19 cellular contexts compared by ENCODE assay signal in the genomic region with DNA sequence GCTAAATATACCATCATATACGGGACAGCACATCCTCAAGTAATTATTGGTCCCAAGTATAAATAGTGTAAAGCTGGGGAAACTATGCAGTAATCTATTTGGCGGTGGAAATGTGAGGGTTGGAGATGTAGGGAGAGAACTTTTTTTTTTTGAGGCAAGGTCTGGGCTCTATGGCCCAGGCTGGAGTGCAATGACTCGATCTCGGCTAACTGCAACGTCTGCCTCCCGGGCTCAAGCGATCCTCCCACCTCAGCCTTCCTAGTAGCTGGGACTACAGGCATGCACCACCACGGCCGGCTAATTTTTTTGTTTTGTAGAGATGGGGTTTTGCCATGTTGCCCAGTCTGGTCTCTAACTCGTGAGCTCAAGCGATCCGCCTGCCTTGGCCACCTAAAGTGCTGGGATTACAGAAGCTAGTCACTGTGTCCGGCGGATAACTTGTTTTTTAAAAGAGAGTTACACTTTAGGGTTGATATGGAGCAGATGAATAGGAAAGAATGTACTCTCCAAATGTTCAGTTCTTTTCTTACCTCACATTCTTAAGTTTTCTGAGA. TPM values are rescaled to one million over a fixed set of nuclear protein-coding genes. Genes with fewer than 3 reads are reported as not detected.
DNase-seq lines count a peak whose midpoint lies in the region; ATAC-seq and TF ChIP-seq lines count a peak whose summit lies in the region.
"Had no signal": no experiment of that assay in that cellular context is flagged by ENCODE, and none has a peak within 500 bp of the region (broad histone marks: within the 10 kb centered on the region; RNA-seq: fewer than 3 reads in every experiment).

No MANE protein-coding gene starts in this region.

- DNase-seq in CD4-positive, alpha-beta memory T cell = no peak
- DNase-seq in HFFc6 (no peak), naive B cell (no peak), NCI-H748 (lab: John Stamatoyannopoulos, UW; ENCODE audit: unreplicated experiment) (no peak), NCI-H1694 treated with DMSO at 0.1 percent for 48 hours (lab: John Stamatoyannopoulos, UW) (no peak)
- DNase-seq: body of pancreas, foreskin melanocyte, KBM-7, lower lobe of right lung, NCI-H1436 treated with DMSO at 0.1 percent for 48 hours, NCI-H748 treated with DMSO at 0.1 percent for 48 hours, occipital lobe, SHP77 treated with DMSO at 0.1 percent for 48 hours had no signal

- no peak for TF ChIP-seq CTCF in HFFc6 (IDR thresholded peaks at IDR 0.05)

- H3K9me3 Mint-ChIP-seq in CD4-positive, alpha-beta memory T cell = no peaks in the 10 kb centered on the region
- H3K9me3 Mint-ChIP-seq in HFFc6 = no peaks in the 10 kb centered on the region
- H3K9me3 Mint-ChIP-seq in activated T-helper 17 cell treated with anti-CD3 and anti-CD28 coated beads, Interleukin-2, amount 50 U/mL, for 72 hours = peaks cover 7% of the 10 kb centered on the region
- no peaks in the 10 kb centered on the region for H3K9me3 Mint-ChIP-seq in naive B cell

- no peak overlapping the region for H3K4me3 ChIP-seq in CD4-positive, alpha-beta memory T cell (ENCODE audit: low read length in 2 of 2)
- H3K4me3 ChIP-seq: body of pancreas, smooth muscle cell had no signal

- POLR2A ChIA-PET in CD4-positive, alpha-beta memory T cell (lab: Charles Lee; ENCODE audit: partially characterized antibody) = no interaction called here

- H3K36me3 Mint-ChIP-seq in CD4-positive, alpha-beta memory T cell = peaks cover under 1 to 10% of the 10 kb centered on the region in 2 donors
- peaks cover 11% of the 10 kb centered on the region for H3K36me3 Mint-ChIP-seq in HFFc6 (ENCODE audit: low read depth)
- H3K36me3 Mint-ChIP-seq in activated T-helper 17 cell treated with anti-CD3 and anti-CD28 coated beads, Interleukin-2, amount 50 U/mL, for 72 hours (ENCODE audit: low read depth) = peaks cover 55% of the 10 kb centered on the region
- H3K36me3 Mint-ChIP-seq in naive B cell = no peaks in the 10 kb centered on the region

- intact Hi-C loops in CD4-positive, alpha-beta memory T cell (cut with micrococcal nuclease) = loop anchor here (10.0 kb wide), 1 partner anchor 541 kb away; no protein-coding TSS in a partner anchor

- H3K4me1 ChIP-seq in CD4-positive, alpha-beta memory T cell (ENCODE audit: insufficient read depth, low read length) = peaks cover 44% of the 10 kb centered on the region

- H3K36me3 ChIP-seq in CD4-positive, alpha-beta memory T cell (ENCODE audit: insufficient read depth, low read length) = no peaks in the 10 kb centered on the region
- H3K36me3 ChIP-seq: lower lobe of right lung had no signal

- H3K9me3 ChIP-seq in CD4-positive, alpha-beta memory T cell (ENCODE audit: control insufficient read depth in 1 of 2, low read length in 2 of 2) = no peaks in the 10 kb centered on the region
- H3K9me3 ChIP-seq: body of pancreas, lower lobe of right lung had no signal

- no peaks in the 10 kb centered on the region for H3K27me3 Mint-ChIP-seq in CD4-positive, alpha-beta memory T cell
- no peaks in the 10 kb centered on the region; the same call in 1 of the 2 replicates for H3K27me3 Mint-ChIP-seq in HFFc6 (ENCODE audit: insufficient read depth)
- no peaks in the 10 kb centered on the region for H3K27me3 Mint-ChIP-seq in activated T-helper 17 cell treated with anti-CD3 and anti-CD28 coated beads, Interleukin-2, amount 50 U/mL, for 72 hours
- no peaks in the 10 kb centered on the region for H3K27me3 Mint-ChIP-seq in naive B cell

- no peak overlapping the region for H3K27ac ChIP-seq in CD4-positive, alpha-beta memory T cell (ENCODE audit: low read depth, low read length)
- H3K27ac ChIP-seq: body of pancreas, lower lobe of right lung had no signal

- no peak for ATAC-seq in activated T-helper 17 cell treated with anti-CD3 and anti-CD28 coated beads, Interleukin-2, amount 50 U/mL, for 72 hours (replicated peaks)
- no peak for ATAC-seq in naive B cell (ENCODE audit: low read depth in 2 of 2)
- no peak for ATAC-seq in HG03095 (IDR thresholded peaks at IDR 0.05; ENCODE audit: unreplicated experiment)
- ATAC-seq in GM18498 (IDR thresholded peaks at IDR 0.05; ENCODE audit: unreplicated experiment) = no peak
- ATAC-seq: body of pancreas, lower lobe of right lung had no signal

- no peaks in the 10 kb centered on the region for H3K27me3 ChIP-seq in CD4-positive, alpha-beta memory T cell (ENCODE audit: insufficient read depth, low read length)
- H3K27me3 ChIP-seq: body of pancreas had no signal

- peak overlapping the region in 3 of 7 donors; percentile 25 to 85 (median 57) for H3K27ac Mint-ChIP-seq in CD4-positive, alpha-beta memory T cell
- no peak overlapping the region for H3K27ac Mint-ChIP-seq in HFFc6
- H3K27ac Mint-ChIP-seq in activated T-helper 17 cell treated with anti-CD3 and anti-CD28 coated beads, Interleukin-2, amount 50 U/mL, for 72 hours = peak overlapping the region; percentile 84
- H3K27ac Mint-ChIP-seq in naive B cell = peak overlapping the region in 3 of 6 donors; percentile 3 to 58 (median 16)

- peak overlapping the region; percentile 49 to 95 (median 70) for H3K4me3 Mint-ChIP-seq in CD4-positive, alpha-beta memory T cell
- H3K4me3 Mint-ChIP-seq in HFFc6 (peak overlapping the region; percentile 66), naive B cell (peak overlapping the region in 7 of 8 donors; percentile 1 to 98 (median 61))
- peak overlapping the region; percentile 99 for H3K4me3 Mint-ChIP-seq in activated T-helper 17 cell treated with anti-CD3 and anti-CD28 coated beads, Interleukin-2, amount 50 U/mL, for 72 hours

- peaks cover 29 to 67% (median 50%) of the 10 kb centered on the region in 4 donors for H3K4me1 Mint-ChIP-seq in CD4-positive, alpha-beta memory T cell
- H3K4me1 Mint-ChIP-seq in HFFc6 (ENCODE audit: low read depth) (peaks cover 45% of the 10 kb centered on the region), naive B cell (peaks cover 34 to 45% (median 34%) of the 10 kb centered on the region in 3 donors)
- peaks cover 37% of the 10 kb centered on the region for H3K4me1 Mint-ChIP-seq in activated T-helper 17 cell treated with anti-CD3 and anti-CD28 coated beads, Interleukin-2, amount 50 U/mL, for 72 hours

- CTCF ChIA-PET in CD4-positive, alpha-beta memory T cell (lab: Charles Lee; ENCODE audit: partially characterized antibody) = interaction anchor here (1.5 kb wide), 1 partner anchor 13 kb away, joined by 4 read pairs; no protein-coding TSS in a partner anchor

RNA-seq across cellular contexts. Expression of a gene that starts 1.9 kb away (rescaled TPM):
- total RNA-seq in CD4-positive, alpha-beta memory T cell = 10 to 100 TPM; 47.2 to 50.3 TPM
- 10 to 100 TPM; 45.5 to 65.4 TPM for polyA plus RNA-seq in CD4-positive, alpha-beta memory T cell
- 10 to 100 TPM; 20.9 to 36.9 (median 35.1) TPM for total RNA-seq in HFFc6 (2021; fragmentation: NEBNext Ultra II Directional; extraction: Animal tissue kit (Norgen Biotek cat#: 25700))
- total RNA-seq in activated T-helper 17 cell treated with anti-CD3 and anti-CD28 coated beads, Interleukin-2, amount 50 U/mL, for 72 hours = 10 to 100 TPM; 71.3 to 99.6 TPM
- 10 to 100 TPM; 41.5 to 66.8 (median 51.5) TPM for polyA plus RNA-seq in naive B cell (ENCODE audit: low read depth in 6 of 6)

RNA-seq across cellular contexts. Expression of a gene that starts 2.6 kb away (rescaled TPM):
- total RNA-seq in CD4-positive, alpha-beta memory T cell = 1 to 10 TPM; 7.3 to 8.7 TPM
- 1 to 10 TPM; 4.7 to 8.4 TPM for polyA plus RNA-seq in CD4-positive, alpha-beta memory T cell
- total RNA-seq in HFFc6 (2021; fragmentation: NEBNext Ultra II Directional; extraction: Animal tissue kit (Norgen Biotek cat#: 25700)) = 10 to 100 TPM; 36.3 to 44.2 (median 42.2) TPM
- total RNA-seq in activated T-helper 17 cell treated with anti-CD3 and anti-CD28 coated beads, Interleukin-2, amount 50 U/mL, for 72 hours = 10 to 100 TPM; 25.2 to 28.5 TPM
- polyA plus RNA-seq in naive B cell (ENCODE audit: low read depth in 6 of 6) = 10 to 100 TPM in 1 of 6 donors, 1 to 10 TPM in 5; 5.4 to 11.1 (median 7.8) TPM

RNA-seq across cellular contexts. Expression of a gene that starts 49.6 kb away (rescaled TPM):
- total RNA-seq in CD4-positive, alpha-beta memory T cell = not detected
- polyA plus RNA-seq in CD4-positive, alpha-beta memory T cell = not detected
- total RNA-seq in HFFc6 (2021; fragmentation: NEBNext Ultra II Directional; extraction: Animal tissue kit (Norgen Biotek cat#: 25700)) = not detected
- not detected for total RNA-seq in activated T-helper 17 cell treated with anti-CD3 and anti-CD28 coated beads, Interleukin-2, amount 50 U/mL, for 72 hours
- not detected for polyA plus RNA-seq in naive B cell (ENCODE audit: low read depth in 6 of 6)
- total RNA-seq: body of pancreas, H4, lower lobe of right lung, occipital lobe, smooth muscle cell, subcutaneous adipose tissue had no signal

RNA-seq across cellular contexts. Expression of a gene that starts 54.0 kb away (rescaled TPM):
- total RNA-seq in CD4-positive, alpha-beta memory T cell = 10 to 100 TPM; 14.8 to 15.2 TPM
- polyA plus RNA-seq in CD4-positive, alpha-beta memory T cell = 10 to 100 TPM; 25.2 to 30.5 TPM
- 10 to 100 TPM; 22.8 to 29.3 (median 26.8) TPM for total RNA-seq in HFFc6 (2021; fragmentation: NEBNext Ultra II Directional; extraction: Animal tissue kit (Norgen Biotek cat#: 25700))
- total RNA-seq in activated T-helper 17 cell treated with anti-CD3 and anti-CD28 coated beads, Interleukin-2, amount 50 U/mL, for 72 hours = 10 to 100 TPM; 13.7 to 14.8 TPM
- 10 to 100 TPM; 20.7 to 41.1 (median 24.3) TPM for polyA plus RNA-seq in naive B cell (ENCODE audit: low read depth in 6 of 6)
